In genomic region chr18:23629444-23629946, GRCh38 we compare ENCODE assay signal across 10 cellular contexts. TPM values are rescaled to one million over a fixed set of nuclear protein-coding genes. Genes with fewer than 3 reads are reported as not detected.
DNase-seq lines count a peak whose midpoint lies in the region; ATAC-seq, FAIRE-seq and TF ChIP-seq lines count a peak whose summit lies in the region.
"Had no signal": no experiment of that assay in that cellular context is flagged by ENCODE, and none has a peak within 500 bp of the region (broad histone marks: within the 10 kb centered on the region; RNA-seq: fewer than 3 reads in every experiment).

No MANE protein-coding gene starts in this region.

- H3F3A ChIP-seq in MM.1S (ENCODE audit: insufficient read depth, low read length), result no peaks in the 10 kb centered on the region

- H4K20me1 ChIP-seq in HCT116 (ENCODE audit: insufficient read depth) (no peaks in the 10 kb centered on the region), MM.1S (ENCODE audit: insufficient read depth, low read length) (no peaks in the 10 kb centered on the region), HepG2 (ENCODE audit: insufficient read depth, low read length) (no peaks in the 10 kb centered on the region)

- WGBS in HepG2 (ENCODE audit: low lambda C conversion rate), result 0% methylated on average over 3 of the region's 4 CpGs

- CTCF ChIA-PET in HCT116 (lab: Charles Lee), result interaction anchor here (1.2 to 13.0 kb wide), 2 partner anchors 59 to 74 kb away, joined by 3 to 178 read pairs; no protein-coding TSS in a partner anchor
- CTCF ChIA-PET in HepG2 (lab: Yijun Ruan, JAX; ENCODE audit: low intra/inter-chr PET ratio, low total read pairs), result interaction anchor here (0.8 kb wide), 1 partner anchor 10 kb away, joined by 3 read pairs; no protein-coding TSS in a partner anchor
- CTCF ChIA-PET in HEK293T (lab: Yijun Ruan, JAX), result interaction anchor here (0.6 to 1.7 kb wide), 3 partner anchors 14 to 123 kb away, joined by 3 to 9 read pairs (median 4); no protein-coding TSS in a partner anchor

- H3K27me3 ChIP-seq in HCT116 (ENCODE audit: insufficient read depth, low read length) (no peaks in the 10 kb centered on the region), MM.1S (replicated peaks; ENCODE audit: insufficient read depth, low read length) (no peaks in the 10 kb centered on the region), HepG2 (ENCODE audit: control insufficient read depth in 1 of 2, insufficient read depth in 2 of 2, low read length in 2 of 2) (peaks cover 0 to 4% of the 10 kb centered on the region in 2 experiments; a peak in 2 of 5 replicates)
- H3K27me3 ChIP-seq: uterus had no signal

- intact Hi-C loops in HCT116 (cut with micrococcal nuclease) (no loop called here), HepG2 (cut with micrococcal nuclease; ENCODE audit: unreplicated experiment) (loop anchor here (5.0 to 10.0 kb wide), 3 partner anchors 145 to 488 kb away; no protein-coding TSS in a partner anchor)

- H2AFZ ChIP-seq in HCT116 (ENCODE audit: low read depth, low read length, poor library complexity, severe bottlenecking), result no peak overlapping the region
- H2AFZ ChIP-seq in MM.1S (ENCODE audit: low read length), result no peak overlapping the region
- H2AFZ ChIP-seq in HepG2 (ENCODE audit: low read length), result no peak overlapping the region

- TF ChIP-seq CTCF in HCT116 (IDR thresholded peaks at IDR 0.05 in 2 of 3, conservative IDR thresholded peaks at IDR 0.05 in 1 of 3; ENCODE audit: borderline replicate concordance in 1 of 3, insufficient read depth in 1 of 3, low read depth in 2 of 3, low read length in 2 of 3), result no peak
- peak; percentile 25 for TF ChIP-seq CTCF in MM.1S (IDR thresholded peaks at IDR 0.05; ENCODE audit: low read length)
- no peak for TF ChIP-seq CTCF in HepG2 (CRISPR knock-in tag; IDR thresholded peaks at IDR 0.05)

- H3K9me2 ChIP-seq in HCT116 (ENCODE audit: insufficient read depth) (no peaks in the 10 kb centered on the region), MM.1S (replicated peaks; ENCODE audit: insufficient read depth, low read length) (no peaks in the 10 kb centered on the region)

- TF ChIP-seq RAD21 in HCT116 (IDR thresholded peaks at IDR 0.05; ENCODE audit: low read depth) (no peak), HepG2 (CRISPR knock-in tag; IDR thresholded peaks at IDR 0.05) (no peak)

- BruUV-seq in HCT116 (replicated peaks; lab: Mats Ljungman, UMichigan) (no TSS peak), HepG2 (replicated peaks; lab: Mats Ljungman, UMichigan) (no TSS peak)

- peak; percentile 88 for FAIRE-seq in HepG2 (lab: Jason Lieb, UNC)

- DNase-seq in HCT116 (ENCODE audit: low read depth, low spot score), result no peak
- peak; percentile 49 for DNase-seq in MM.1S
- peak; percentile 92 for DNase-seq in HepG2 (ENCODE audit: low spot score)
- DNase-seq in GF-D8 (lab: John Stamatoyannopoulos, UW), result no peak
- DNase-seq in HEK293T (ENCODE audit: extremely low spot score), result no peak
- DNase-seq in 8988T, result no peak
- no peak for DNase-seq in activated gamma-delta T cell (lab: John Stamatoyannopoulos, UW)
- DNase-seq: uterus had no signal

- no peak overlapping the region for H3K27ac ChIP-seq in HCT116 (ENCODE audit: low read depth, low read length)
- no peak overlapping the region for H3K27ac ChIP-seq in MM.1S (ENCODE audit: low read length)
- no peak overlapping the region for H3K27ac ChIP-seq in HepG2 (ENCODE audit: extremely low read length, insufficient read depth, low read length)
- H3K27ac ChIP-seq: uterus had no signal

- no peak overlapping the region for H3K4me3 ChIP-seq in HCT116 (replicated peaks in 1 of 2; ENCODE audit: low read depth in 1 of 2, low read length in 2 of 2)
- no peak overlapping the region for H3K4me3 ChIP-seq in MM.1S (ENCODE audit: low read length)
- no peak overlapping the region for H3K4me3 ChIP-seq in HepG2 (replicated peaks in 1 of 3; ENCODE audit: insufficient read depth in 1 of 3, low read depth in 2 of 3, low read length in 3 of 3)
- H3K4me3 ChIP-seq: smooth muscle cell, uterus had no signal

- no peak overlapping the region for H3K9ac ChIP-seq in HCT116 (ENCODE audit: low read length)
- no peak overlapping the region for H3K9ac ChIP-seq in MM.1S (ENCODE audit: low read length)
- H3K9ac ChIP-seq in HepG2 (ENCODE audit: insufficient read depth, low read depth, low read length), result no peak overlapping the region

- no peak for TF ChIP-seq POLR2A in HCT116 (IDR thresholded peaks at IDR 0.05; ENCODE audit: borderline replicate concordance, extremely low read depth, insufficient read depth, insufficient read length)
- no peak for TF ChIP-seq POLR2A in HepG2 (IDR thresholded peaks at IDR 0.05; ENCODE audit: insufficient read depth in 1 of 2, low read depth in 2 of 2, low read length in 2 of 2)

- no peak overlapping the region for H3K4me2 ChIP-seq in HCT116 (ENCODE audit: low read length)
- H3K4me2 ChIP-seq in MM.1S (ENCODE audit: low read depth, low read length), result no peak overlapping the region
- H3K4me2 ChIP-seq in HepG2 (ENCODE audit: low read depth, low read length), result peak overlapping the region; percentile 25; the same call in 1 of the 2 replicates
- H3K4me2 ChIP-seq: smooth muscle cell had no signal

- RAD21 ChIA-PET in HCT116 (lab: Charles Lee; ENCODE audit: low non-redundant PET in 1 of 2, low total read pairs in 2 of 2, uncharacterized antibody in 2 of 2, unreplicated experiment in 2 of 2), result interaction anchor here (1.7 to 3.6 kb wide), 2 partner anchors 73 to 74 kb away, joined by 6 to 18 read pairs; no protein-coding TSS in a partner anchor

- H3K9me3 ChIP-seq in HCT116 (ENCODE audit: control insufficient read depth in 1 of 2, insufficient read depth in 1 of 2, low read depth in 1 of 2, low read length in 2 of 2), result no peaks in the 10 kb centered on the region
- no peaks in the 10 kb centered on the region for H3K9me3 ChIP-seq in MM.1S (replicated peaks; ENCODE audit: insufficient read depth, low read length)
- H3K9me3 ChIP-seq in HepG2 (ENCODE audit: low read length), result no peaks in the 10 kb centered on the region
- H3K9me3 ChIP-seq: uterus had no signal

- in situ Hi-C loops in HepG2 (cut with HindIII; ENCODE audit: extremely low pct_ligation_motif_present, low pct_unique_long_range_greater_than_20kb), result no loop called here

- TF ChIP-seq EP300 in HepG2 (IDR thresholded peaks at IDR 0.05; ENCODE audit: low read depth in 2 of 2, low read length in 2 of 2) (peak in 1 of 2 experiments; percentile 62; a peak in 1 of 4 replicates), HepG2 (CRISPR knock-in tag; IDR thresholded peaks at IDR 0.05; ENCODE audit: borderline replicate concordance) (peak; percentile 40; the same call in 1 of the 2 replicates)

- H3K79me2 ChIP-seq in HCT116 (ENCODE audit: insufficient read depth, low read length) (no peaks in the 10 kb centered on the region), MM.1S (ENCODE audit: low read length) (no peaks in the 10 kb centered on the region), HepG2 (ENCODE audit: insufficient read depth, low read length) (no peaks in the 10 kb centered on the region)

- H3K36me3 ChIP-seq in HCT116 (ENCODE audit: control insufficient read depth in 1 of 2, insufficient read depth in 2 of 2, low read length in 2 of 2) (no peaks in the 10 kb centered on the region), MM.1S (replicated peaks; ENCODE audit: insufficient read depth, low read length) (no peaks in the 10 kb centered on the region), HepG2 (replicated peaks in 1 of 2; ENCODE audit: control insufficient read depth in 1 of 2, insufficient read depth in 2 of 2, low read length in 2 of 2) (no peaks in the 10 kb centered on the region)
- H3K36me3 ChIP-seq: uterus had no signal

- POLR2A ChIA-PET in HCT116 (lab: Charles Lee) (no interaction called here), HepG2 (lab: Yijun Ruan, JAX) (interaction anchor here (1.0 kb wide), 1 partner anchor 44 kb away, joined by 3 read pairs; the partner anchor contains the start of gene NPC1), HEK293T (lab: Yijun Ruan, JAX) (interaction anchor here (0.6 kb wide), 1 partner anchor 59 kb away, joined by 3 read pairs; no protein-coding TSS in a partner anchor)

- H3K4me1 ChIP-seq in HCT116 (ENCODE audit: control insufficient read depth in 1 of 2, insufficient read depth in 2 of 2, low read length in 2 of 2) (peaks cover 39 to 43% of the 10 kb centered on the region in 2 experiments), MM.1S (ENCODE audit: low read length) (peaks cover 4% of the 10 kb centered on the region; the same call in 1 of the 2 replicates), HepG2 (ENCODE audit: insufficient read depth, low read length) (peaks cover 36% of the 10 kb centered on the region)
- H3K4me1 ChIP-seq: uterus had no signal

- ATAC-seq in GM18517 (IDR thresholded peaks at IDR 0.05; ENCODE audit: unreplicated experiment) (peak; percentile 92), HCT116 (peak; percentile 47), HepG2 (peak; percentile 95)

RNA-seq across cellular contexts. Expression of gene ANKRD29, which starts 33.2 kb away (rescaled TPM):
- 8.8 TPM for total RNA-seq in HCT116 (2021; ENCODE audit: unreplicated experiment)
- polyA plus RNA-seq in HCT116 (2012), result 5.8 and 6.8 TPM in 2 replicates
- not detected in 2 replicates for total RNA-seq in HepG2 (2016; rRNA removed; fragmentation: Illumina TruSeq; extraction: Trizol)
- total RNA-seq in HepG2 (2016; cell fraction: cytosol; rRNA removed; fragmentation: Illumina TruSeq; extraction: Trizol; ENCODE audit: low read depth), result 0.30 TPM in 1 of 2 replicates, not detected in the other
- not detected in 2 replicates for total RNA-seq in HepG2 (2016; cell fraction: insoluble cytoplasmic fraction; rRNA removed; fragmentation: Illumina TruSeq; extraction: Trizol)
- 0.24 and 0.40 TPM in 2 replicates for total RNA-seq in HepG2 (2016; cell fraction: membrane; rRNA removed; fragmentation: Illumina TruSeq; extraction: Trizol)
- total RNA-seq in HepG2 (2016; cell fraction: nucleus; rRNA removed; fragmentation: Illumina TruSeq; extraction: Trizol), result not detected in 2 replicates
- 0.05 TPM in 1 of 2 replicates, not detected in the other for polyA plus RNA-seq in HepG2 (2011; rRNA removed)
- 0.05 TPM in 1 of 2 replicates, not detected in the other for polyA plus RNA-seq in HepG2 (2011; cell fraction: cytosol; rRNA removed)
- 0.27 and 0.35 TPM in 2 replicates for polyA plus RNA-seq in HepG2 (2011; cell fraction: nucleus; rRNA removed)
- not detected in 2 replicates for polyA plus RNA-seq in HepG2 (2012)
- polyA plus RNA-seq in HepG2 (2016; cell fraction: cytosol; fragmentation: Illumina TruSeq; extraction: Trizol; ENCODE audit: low read depth), result not detected in 2 replicates
- polyA plus RNA-seq in HepG2 (2016; cell fraction: insoluble cytoplasmic fraction; fragmentation: Illumina TruSeq; extraction: Trizol; ENCODE audit: low read depth), result not detected in 2 replicates
- not detected in 2 replicates for polyA plus RNA-seq in HepG2 (2016; cell fraction: membrane; fragmentation: Illumina TruSeq; extraction: Trizol; ENCODE audit: low read depth)
- polyA plus RNA-seq in HepG2 (2016; cell fraction: nucleus; fragmentation: Illumina TruSeq; extraction: Trizol; ENCODE audit: insufficient read depth, low read depth), result 0.21 and 0.36 TPM in 2 replicates
- 20.8 TPM in 1 of 2 replicates, not detected in the other for polyA minus RNA-seq in HepG2 (2011; rRNA and poly(A)+ RNA removed; ENCODE audit: low replicate concordance)
- not detected in 2 replicates for polyA minus RNA-seq in HepG2 (2011; cell fraction: cytosol; rRNA and poly(A)+ RNA removed)
- polyA minus RNA-seq in HepG2 (2011; cell fraction: nucleus; rRNA and poly(A)+ RNA removed), result 0.64 TPM in 1 of 2 replicates, not detected in the other
- polyA plus RNA-seq: smooth muscle cell had no signal

RNA-seq across cellular contexts. Expression of gene NPC1, which starts 43.2 kb away (rescaled TPM):
- total RNA-seq in HCT116 (2021; ENCODE audit: unreplicated experiment) (51.6 TPM), HepG2 (2016; rRNA removed; fragmentation: Illumina TruSeq; extraction: Trizol) (28.6 and 46.5 TPM in 2 replicates)
- 47.8 and 68.4 TPM in 2 replicates for polyA plus RNA-seq in HCT116 (2012)
- 8.3 and 10.0 TPM in 2 replicates for total RNA-seq in HepG2 (2016; cell fraction: cytosol; rRNA removed; fragmentation: Illumina TruSeq; extraction: Trizol; ENCODE audit: low read depth)
- total RNA-seq in HepG2 (2016; cell fraction: insoluble cytoplasmic fraction; rRNA removed; fragmentation: Illumina TruSeq; extraction: Trizol), result 22.8 and 44.6 TPM in 2 replicates
- 11.8 and 17.8 TPM in 2 replicates for total RNA-seq in HepG2 (2016; cell fraction: membrane; rRNA removed; fragmentation: Illumina TruSeq; extraction: Trizol)
- 80.8 and 107 TPM in 2 replicates for total RNA-seq in HepG2 (2016; cell fraction: nucleus; rRNA removed; fragmentation: Illumina TruSeq; extraction: Trizol)
- 114 and 121 TPM in 2 replicates for polyA plus RNA-seq in HepG2 (2011; rRNA removed)
- 149 and 162 TPM in 2 replicates for polyA plus RNA-seq in HepG2 (2011; cell fraction: cytosol; rRNA removed)
- polyA plus RNA-seq in HepG2 (2011; cell fraction: nucleus; rRNA removed), result 224 and 235 TPM in 2 replicates
- 89.5 and 105 TPM in 2 replicates for polyA plus RNA-seq in HepG2 (2012)
- 2.8 and 3.1 TPM in 2 replicates for polyA plus RNA-seq in HepG2 (2016; cell fraction: cytosol; fragmentation: Illumina TruSeq; extraction: Trizol; ENCODE audit: low read depth)
- 16.2 and 18.5 TPM in 2 replicates for polyA plus RNA-seq in HepG2 (2016; cell fraction: insoluble cytoplasmic fraction; fragmentation: Illumina TruSeq; extraction: Trizol; ENCODE audit: low read depth)
- 4.5 and 6.4 TPM in 2 replicates for polyA plus RNA-seq in HepG2 (2016; cell fraction: membrane; fragmentation: Illumina TruSeq; extraction: Trizol; ENCODE audit: low read depth)
- polyA plus RNA-seq in HepG2 (2016; cell fraction: nucleus; fragmentation: Illumina TruSeq; extraction: Trizol; ENCODE audit: insufficient read depth, low read depth), result 80.1 and 82.3 TPM in 2 replicates
- polyA minus RNA-seq in HepG2 (2011; rRNA and poly(A)+ RNA removed; ENCODE audit: low replicate concordance), result 256 and 622 TPM in 2 replicates
- polyA minus RNA-seq in HepG2 (2011; cell fraction: cytosol; rRNA and poly(A)+ RNA removed), result 144 and 165 TPM in 2 replicates
- polyA minus RNA-seq in HepG2 (2011; cell fraction: nucleus; rRNA and poly(A)+ RNA removed), result 343 and 354 TPM in 2 replicates

RNA-seq across cellular contexts. Expression of gene LAMA3, which starts 59.8 kb away (rescaled TPM):
- total RNA-seq in HCT116 (2021; ENCODE audit: unreplicated experiment) (5.6 TPM), HepG2 (2016; rRNA removed; fragmentation: Illumina TruSeq; extraction: Trizol) (2.2 and 2.6 TPM in 2 replicates)
- 6.4 and 7.0 TPM in 2 replicates for polyA plus RNA-seq in HCT116 (2012)
- 0.61 and 0.62 TPM in 2 replicates for total RNA-seq in HepG2 (2016; cell fraction: cytosol; rRNA removed; fragmentation: Illumina TruSeq; extraction: Trizol; ENCODE audit: low read depth)
- 2.6 and 2.9 TPM in 2 replicates for total RNA-seq in HepG2 (2016; cell fraction: insoluble cytoplasmic fraction; rRNA removed; fragmentation: Illumina TruSeq; extraction: Trizol)
- 0.83 and 1.1 TPM in 2 replicates for total RNA-seq in HepG2 (2016; cell fraction: membrane; rRNA removed; fragmentation: Illumina TruSeq; extraction: Trizol)
- total RNA-seq in HepG2 (2016; cell fraction: nucleus; rRNA removed; fragmentation: Illumina TruSeq; extraction: Trizol), result 3.4 and 3.8 TPM in 2 replicates
- 0.45 and 0.65 TPM in 2 replicates for polyA plus RNA-seq in HepG2 (2011; rRNA removed)
- polyA plus RNA-seq in HepG2 (2011; cell fraction: cytosol; rRNA removed), result 0.30 and 0.41 TPM in 2 replicates
- polyA plus RNA-seq in HepG2 (2011; cell fraction: nucleus; rRNA removed), result 0.47 and 1.6 TPM in 2 replicates
- polyA plus RNA-seq in HepG2 (2012), result 0.44 and 0.46 TPM in 2 replicates
- polyA plus RNA-seq in HepG2 (2016; cell fraction: cytosol; fragmentation: Illumina TruSeq; extraction: Trizol; ENCODE audit: low read depth), result 0.15 and 0.50 TPM in 2 replicates
- 2.7 and 3.0 TPM in 2 replicates for polyA plus RNA-seq in HepG2 (2016; cell fraction: insoluble cytoplasmic fraction; fragmentation: Illumina TruSeq; extraction: Trizol; ENCODE audit: low read depth)
- polyA plus RNA-seq in HepG2 (2016; cell fraction: membrane; fragmentation: Illumina TruSeq; extraction: Trizol; ENCODE audit: low read depth), result 0.33 and 0.77 TPM in 2 replicates
- 3.3 and 4.6 TPM in 2 replicates for polyA plus RNA-seq in HepG2 (2016; cell fraction: nucleus; fragmentation: Illumina TruSeq; extraction: Trizol; ENCODE audit: insufficient read depth, low read depth)
- polyA minus RNA-seq in HepG2 (2011; rRNA and poly(A)+ RNA removed; ENCODE audit: low replicate concordance), result 0.52 and 35.9 TPM in 2 replicates
- 0.35 and 0.49 TPM in 2 replicates for polyA minus RNA-seq in HepG2 (2011; cell fraction: cytosol; rRNA and poly(A)+ RNA removed)
- polyA minus RNA-seq in HepG2 (2011; cell fraction: nucleus; rRNA and poly(A)+ RNA removed), result 1.4 and 3.7 TPM in 2 replicates

Comparison
In these comparisons a context has a peak if more than half of its experiments do, and no peak if none do; other contexts are left out.
1. DNase-seq: peak in MM.1S (single experiment) and HepG2 (single experiment); none in HCT116 (single experiment), GF-D8 (single experiment), HEK293T (single experiment), 8988T (single experiment) and activated gamma-delta T cell (single experiment).
2. Peak in every context shown above with its lines, with median percentiles within 50 percentile points of each other: ATAC-seq.